Comparison of ENCODE assay signal across 1 cellular context in the genomic region with DNA sequence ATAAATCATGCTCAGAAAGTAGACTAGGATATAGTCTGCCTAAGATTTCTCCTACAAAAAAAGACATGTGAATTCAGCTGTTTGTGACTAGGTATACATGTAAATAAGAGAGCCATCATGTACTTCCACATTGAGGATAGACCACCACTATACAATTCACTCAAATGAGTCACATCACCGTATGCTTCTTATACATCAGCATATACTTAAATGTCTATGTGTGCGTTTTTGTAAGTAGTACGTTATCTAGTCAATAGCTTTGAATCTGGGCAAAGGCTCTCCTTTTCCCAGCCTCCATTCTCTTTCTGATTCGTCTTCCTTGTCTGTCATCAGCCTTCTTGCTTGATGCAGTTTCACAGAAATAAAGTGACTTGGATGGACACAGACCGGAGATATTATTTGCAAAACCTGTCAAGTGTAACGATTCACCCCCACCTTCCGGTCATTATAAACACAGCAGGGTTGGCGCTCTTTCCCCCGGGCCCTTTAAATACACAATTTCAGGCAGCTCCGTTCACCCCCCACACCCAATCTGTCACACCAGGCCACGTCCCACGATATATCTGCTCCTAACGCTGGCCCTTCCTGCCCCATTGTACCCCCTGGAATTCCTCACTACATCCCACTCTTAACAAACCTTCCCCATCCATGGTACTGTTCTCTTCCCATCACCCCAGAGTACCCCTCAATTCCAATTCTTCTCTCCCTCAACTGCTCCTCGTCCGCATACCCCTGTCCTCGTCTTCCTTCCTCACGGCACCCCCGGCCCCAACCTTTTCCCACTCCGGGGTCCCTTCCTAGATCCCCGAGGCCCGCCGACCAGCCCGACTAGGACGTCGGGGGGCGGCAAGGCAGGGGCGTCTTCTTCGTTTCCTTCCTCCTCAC.
TF ChIP-seq lines count a peak whose summit lies in the region.

No MANE protein-coding gene starts in this region.

TF ChIP-seq in IMR-90, 13 proteins besides CTCF, POLR2A, EP300 and RAD21:
- TF ChIP-seq RCOR1 (IDR thresholded peaks at IDR 0.05; ENCODE audit: insufficient replicate concordance, low read length) (no peak), MAZ (IDR thresholded peaks at IDR 0.05; ENCODE audit: borderline replicate concordance, low read depth, low read length) (no peak), MAFK (IDR thresholded peaks at IDR 0.05; ENCODE audit: low read depth, low read length) (no peak), CEBPB (IDR thresholded peaks at IDR 0.05; ENCODE audit: low read depth, low read length) (no peak)
- TF ChIP-seq, protein P1, sequence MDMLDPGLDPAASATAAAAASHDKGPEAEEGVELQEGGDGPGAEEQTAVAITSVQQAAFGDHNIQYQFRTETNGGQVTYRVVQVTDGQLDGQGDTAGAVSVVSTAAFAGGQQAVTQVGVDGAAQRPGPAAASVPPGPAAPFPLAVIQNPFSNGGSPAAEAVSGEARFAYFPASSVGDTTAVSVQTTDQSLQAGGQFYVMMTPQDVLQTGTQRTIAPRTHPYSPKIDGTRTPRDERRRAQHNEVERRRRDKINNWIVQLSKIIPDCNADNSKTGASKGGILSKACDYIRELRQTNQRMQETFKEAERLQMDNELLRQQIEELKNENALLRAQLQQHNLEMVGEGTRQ (IDR thresholded peaks at IDR 0.05; ENCODE audit: low read depth, low read length): no peak
- TF ChIP-seq, protein P2, sequence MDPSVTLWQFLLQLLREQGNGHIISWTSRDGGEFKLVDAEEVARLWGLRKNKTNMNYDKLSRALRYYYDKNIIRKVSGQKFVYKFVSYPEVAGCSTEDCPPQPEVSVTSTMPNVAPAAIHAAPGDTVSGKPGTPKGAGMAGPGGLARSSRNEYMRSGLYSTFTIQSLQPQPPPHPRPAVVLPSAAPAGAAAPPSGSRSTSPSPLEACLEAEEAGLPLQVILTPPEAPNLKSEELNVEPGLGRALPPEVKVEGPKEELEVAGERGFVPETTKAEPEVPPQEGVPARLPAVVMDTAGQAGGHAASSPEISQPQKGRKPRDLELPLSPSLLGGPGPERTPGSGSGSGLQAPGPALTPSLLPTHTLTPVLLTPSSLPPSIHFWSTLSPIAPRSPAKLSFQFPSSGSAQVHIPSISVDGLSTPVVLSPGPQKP (IDR thresholded peaks at IDR 0.05; ENCODE audit: borderline replicate concordance, low read depth, low read length): no peak
